ENCODE assay signal across 30 cellular contexts in genomic region chr11:11456896-11457295, GRCh38.
"Had no signal": no experiment of that assay in that cellular context is flagged by ENCODE, and none has a peak within 500 bp of the region (broad histone marks: within the 10 kb centered on the region; RNA-seq: fewer than 3 reads in every experiment).

No MANE protein-coding gene starts in this region.

- DNase-seq: activated CD4-positive, alpha-beta T cell treated with anti-CD3 and anti-CD28 coated beads, Interleukin-2, amount 10 ng/mL, durations not matched to agents 24 days and 14 days; activated CD4-positive, alpha-beta T cell treated with anti-CD3 and anti-CD28 coated beads, Interleukin-2, amount 50 U/mL, for 48 hours; activated CD8-positive, alpha-beta T cell treated with anti-CD3 and anti-CD28 coated beads, Interleukin-2, amount 10 ng/mL, durations not matched to agents 7 days and 5 days; activated gamma-delta T cell; activated naive CD4-positive, alpha-beta T cell treated with Interleukin-2 at 50 U/mL for 16 hours; activated naive CD8-positive, alpha-beta T cell treated with anti-CD3 and anti-CD28 coated beads, Interleukin-2, amount 10 ng/mL, durations not matched to agents 7 days and 5 days; activated T-cell treated with anti-CD3 and anti-CD28 coated beads, Interleukin-2, amount 50 U/mL, for 24 hours; amygdala; body of pancreas; Kasumi-1; MG63; NCI-H1048; NCI-H1105 treated with DMSO at 0.1 percent for 48 hours; NCI-H1436; NCI-H1694; NCI-H1930; NCI-H2081 treated with DMSO at 0.1 percent for 48 hours; NCI-H510A; NCI-H526; NCI-H748 treated with DMSO at 0.1 percent for 48 hours; PC-9; Right ventricle myocardium superior; SW 1271; T-helper 1 cell; T-helper 2 cell; T1000 had no signal

- H3K9me3 ChIP-seq: ascending aorta, body of pancreas, breast epithelium, MG63 had no signal

- H3K27me3 ChIP-seq: ascending aorta, body of pancreas, breast epithelium, MG63 had no signal

- H3K27ac ChIP-seq: ascending aorta, body of pancreas, breast epithelium, PC-9 had no signal

- H3K4me1 ChIP-seq: breast epithelium had no signal

- H3K4me2 ChIP-seq: PC-9 had no signal

- H3K36me3 Mint-ChIP-seq: activated naive CD4-positive, alpha-beta T cell treated with anti-CD3 and anti-CD28 coated beads, Interleukin-2, amount 50 U/mL, for 24 hours; activated naive CD8-positive, alpha-beta T cell treated with anti-CD3 and anti-CD28 coated beads, Interleukin-2, amount 10 ng/mL, durations not matched to agents 7 days and 5 days had no signal

- H3K4me3 ChIP-seq: ascending aorta, body of pancreas, breast epithelium, MG63, PC-9 had no signal

- H3K27me3 Mint-ChIP-seq: activated CD4-positive, alpha-beta T cell treated with anti-CD3 and anti-CD28 coated beads, Interleukin-2, amount 10 ng/mL, durations not matched to agents 24 days and 14 days; activated naive CD4-positive, alpha-beta T cell treated with anti-CD3 and anti-CD28 coated beads, Interleukin-2, amount 50 U/mL, for 24 hours; activated naive CD8-positive, alpha-beta T cell treated with anti-CD3 and anti-CD28 coated beads, Interleukin-2, amount 10 ng/mL, durations not matched to agents 7 days and 5 days; activated T-cell treated with anti-CD3 and anti-CD28 coated beads, Interleukin-2, amount 50 U/mL, for 24 hours had no signal

- H3K36me3 ChIP-seq: ascending aorta, breast epithelium, MG63 had no signal

- H3K4me1 Mint-ChIP-seq: activated naive CD4-positive, alpha-beta T cell treated with anti-CD3 and anti-CD28 coated beads, Interleukin-2, amount 50 U/mL, for 24 hours; activated naive CD8-positive, alpha-beta T cell treated with anti-CD3 and anti-CD28 coated beads, Interleukin-2, amount 10 ng/mL, durations not matched to agents 7 days and 5 days had no signal

- H2AFZ ChIP-seq: PC-9 had no signal

- H3K9me3 Mint-ChIP-seq: activated CD4-positive, alpha-beta T cell treated with anti-CD3 and anti-CD28 coated beads, Interleukin-2, amount 10 ng/mL, durations not matched to agents 24 days and 14 days; activated naive CD4-positive, alpha-beta T cell treated with anti-CD3 and anti-CD28 coated beads, Interleukin-2, amount 50 U/mL, for 24 hours; activated naive CD8-positive, alpha-beta T cell treated with anti-CD3 and anti-CD28 coated beads, Interleukin-2, amount 10 ng/mL, durations not matched to agents 7 days and 5 days; activated T-cell treated with anti-CD3 and anti-CD28 coated beads, Interleukin-2, amount 50 U/mL, for 24 hours; activated T-helper 2 cell treated with anti-CD3 and anti-CD28 coated beads, Interferon-gamma antibody, Interleukin-2, Interleukin-4, amounts not matched to agents 10 μg/mL and 5 μg/mL and 100 μg/mL, durations not matched to agents 14 hours and 24 hours and 36 hours had no signal

- H3K27ac Mint-ChIP-seq: activated CD4-positive, alpha-beta T cell treated with anti-CD3 and anti-CD28 coated beads, Interleukin-2, amount 10 ng/mL, durations not matched to agents 24 days and 14 days; activated CD8-positive, alpha-beta T cell treated with anti-CD3 and anti-CD28 coated beads, Interleukin-2, amount 10 ng/mL, durations not matched to agents 7 days and 5 days; activated naive CD4-positive, alpha-beta T cell treated with anti-CD3 and anti-CD28 coated beads, Interleukin-2, amount 50 U/mL, for 24 hours; activated naive CD8-positive, alpha-beta T cell treated with anti-CD3 and anti-CD28 coated beads, Interleukin-2, amount 10 ng/mL, durations not matched to agents 7 days and 5 days; activated T-cell treated with anti-CD3 and anti-CD28 coated beads, Interleukin-2, amount 50 U/mL, for 24 hours; activated T-helper 2 cell treated with anti-CD3 and anti-CD28 coated beads, Interferon-gamma antibody, Interleukin-2, Interleukin-4, amounts not matched to agents 10 μg/mL and 5 μg/mL and 100 μg/mL, durations not matched to agents 14 hours and 24 hours and 36 hours had no signal

- H3K4me3 Mint-ChIP-seq: activated CD4-positive, alpha-beta T cell treated with anti-CD3 and anti-CD28 coated beads, Interleukin-2, amount 10 ng/mL, durations not matched to agents 24 days and 14 days; activated CD8-positive, alpha-beta T cell treated with anti-CD3 and anti-CD28 coated beads, Interleukin-2, amount 10 ng/mL, durations not matched to agents 7 days and 5 days; activated naive CD4-positive, alpha-beta T cell treated with anti-CD3 and anti-CD28 coated beads, Interleukin-2, amount 50 U/mL, for 24 hours; activated naive CD8-positive, alpha-beta T cell treated with anti-CD3 and anti-CD28 coated beads, Interleukin-2, amount 10 ng/mL, durations not matched to agents 7 days and 5 days; activated T-cell treated with anti-CD3 and anti-CD28 coated beads, Interleukin-2, amount 50 U/mL, for 24 hours had no signal
